Comparison of ENCODE assay signal across 8 cellular contexts in genomic region chr15:90686435-90687218, GRCh38. TPM values are rescaled to one million over a fixed set of nuclear protein-coding genes. Genes with fewer than 3 reads are reported as not detected.
DNase-seq lines count a peak whose midpoint lies in the region; ATAC-seq lines count a peak whose summit lies in the region.

No MANE protein-coding gene starts in this region.

- no peaks in the 10 kb centered on the region for H3K36me3 Mint-ChIP-seq in activated T-cell treated with anti-CD3 and anti-CD28 coated beads, Interleukin-2, amount 50 U/mL, for 4 hours (ENCODE audit: insufficient read depth)
- H3K36me3 Mint-ChIP-seq in stimulated activated naive B cell treated with anti-CD40 and anti-IgM and Interleukin-4, amounts not matched to agents 10 μg/mL and 1 μg/mL and 100 μg/mL, for 72 hours = no peaks in the 10 kb centered on the region

- no peak for DNase-seq in activated T-cell treated with anti-CD3 and anti-CD28 coated beads, Interleukin-2, amount 50 U/mL, for 4 hours
- no peak for DNase-seq in activated T-cell treated with anti-CD3 and anti-CD28 coated beads for 4 hours
- DNase-seq in NCI-H82 treated with DMSO at 0.1 percent for 48 hours (lab: John Stamatoyannopoulos, UW; ENCODE audit: unreplicated experiment) = peak; percentile 95
- peak; percentile 15 for DNase-seq in stimulated activated naive B cell treated with anti-CD40 and anti-IgM and Interleukin-4, amounts not matched to agents 10 μg/mL and 1 μg/mL and 100 μg/mL, for 72 hours
- no peak for DNase-seq in 8988T
- DNase-seq in NK-92 (lab: John Stamatoyannopoulos, UW; ENCODE audit: unreplicated experiment) = no peak
- DNase-seq in NCI-H748 treated with DMSO at 0.1 percent for 48 hours (lab: John Stamatoyannopoulos, UW) = no peak

- peak overlapping the region; percentile 44 for H3K27ac Mint-ChIP-seq in stimulated activated naive B cell treated with anti-CD40 and anti-IgM and Interleukin-4, amounts not matched to agents 10 μg/mL and 1 μg/mL and 100 μg/mL, for 72 hours

- ATAC-seq in activated T-cell treated with anti-CD3 and anti-CD28 coated beads, Interleukin-2, amount 50 U/mL, for 4 hours = peak; percentile 95
- peak; percentile 82 for ATAC-seq in HG02870 (IDR thresholded peaks at IDR 0.05; ENCODE audit: unreplicated experiment)
- peak; percentile 96 for ATAC-seq in stimulated activated naive B cell treated with anti-CD40 and anti-IgM and Interleukin-4, amounts not matched to agents 10 μg/mL and 1 μg/mL and 100 μg/mL, for 72 hours (replicated peaks)

- peaks cover 2% of the 10 kb centered on the region for H3K27me3 Mint-ChIP-seq in activated T-cell treated with anti-CD3 and anti-CD28 coated beads, Interleukin-2, amount 50 U/mL, for 4 hours (ENCODE audit: low read depth)
- H3K27me3 Mint-ChIP-seq in stimulated activated naive B cell treated with anti-CD40 and anti-IgM and Interleukin-4, amounts not matched to agents 10 μg/mL and 1 μg/mL and 100 μg/mL, for 72 hours = peaks cover 6% of the 10 kb centered on the region in 2 donors

- no peak overlapping the region for H3K4me3 Mint-ChIP-seq in activated T-cell treated with anti-CD3 and anti-CD28 coated beads, Interleukin-2, amount 50 U/mL, for 4 hours
- no peak overlapping the region for H3K4me3 Mint-ChIP-seq in stimulated activated naive B cell treated with anti-CD40 and anti-IgM and Interleukin-4, amounts not matched to agents 10 μg/mL and 1 μg/mL and 100 μg/mL, for 72 hours

- peaks cover 17% of the 10 kb centered on the region for H3K4me1 Mint-ChIP-seq in activated T-cell treated with anti-CD3 and anti-CD28 coated beads, Interleukin-2, amount 50 U/mL, for 4 hours (ENCODE audit: low read depth)
- peaks cover 13 to 35% of the 10 kb centered on the region in 2 donors for H3K4me1 Mint-ChIP-seq in stimulated activated naive B cell treated with anti-CD40 and anti-IgM and Interleukin-4, amounts not matched to agents 10 μg/mL and 1 μg/mL and 100 μg/mL, for 72 hours

- no peaks in the 10 kb centered on the region for H3K9me3 Mint-ChIP-seq in activated T-cell treated with anti-CD3 and anti-CD28 coated beads, Interleukin-2, amount 50 U/mL, for 4 hours
- H3K9me3 Mint-ChIP-seq in stimulated activated naive B cell treated with anti-CD40 and anti-IgM and Interleukin-4, amounts not matched to agents 10 μg/mL and 1 μg/mL and 100 μg/mL, for 72 hours = no peaks in the 10 kb centered on the region

RNA-seq across cellular contexts. Expression of gene BLM, which starts 30.5 kb away (rescaled TPM):
- 10 to 100 TPM; 21.4 to 25.6 (median 23.5) TPM for total RNA-seq in activated T-cell treated with anti-CD3 and anti-CD28 coated beads, Interleukin-2, amount 50 U/mL, for 4 hours

Comparison
In these comparisons a context has a peak if more than half of its experiments do, and no peak if none do; other contexts are left out.
1. DNase-seq: peak in NCI-H82 treated with DMSO at 0.1 percent for 48 hours (single experiment) and stimulated activated naive B cell treated with anti-CD40 and anti-IgM and Interleukin-4, amounts not matched to agents 10 μg/mL and 1 μg/mL and 100 μg/mL, for 72 hours (single experiment); none in activated T-cell treated with anti-CD3 and anti-CD28 coated beads, Interleukin-2, amount 50 U/mL, for 4 hours (single experiment), activated T-cell treated with anti-CD3 and anti-CD28 coated beads for 4 hours (single experiment), 8988T (single experiment), NK-92 (single experiment) and NCI-H748 treated with DMSO at 0.1 percent for 48 hours (single experiment).
2. Peak in every context shown above with its lines, with median percentiles within 50 percentile points of each other: ATAC-seq.